In the genomic region with DNA sequence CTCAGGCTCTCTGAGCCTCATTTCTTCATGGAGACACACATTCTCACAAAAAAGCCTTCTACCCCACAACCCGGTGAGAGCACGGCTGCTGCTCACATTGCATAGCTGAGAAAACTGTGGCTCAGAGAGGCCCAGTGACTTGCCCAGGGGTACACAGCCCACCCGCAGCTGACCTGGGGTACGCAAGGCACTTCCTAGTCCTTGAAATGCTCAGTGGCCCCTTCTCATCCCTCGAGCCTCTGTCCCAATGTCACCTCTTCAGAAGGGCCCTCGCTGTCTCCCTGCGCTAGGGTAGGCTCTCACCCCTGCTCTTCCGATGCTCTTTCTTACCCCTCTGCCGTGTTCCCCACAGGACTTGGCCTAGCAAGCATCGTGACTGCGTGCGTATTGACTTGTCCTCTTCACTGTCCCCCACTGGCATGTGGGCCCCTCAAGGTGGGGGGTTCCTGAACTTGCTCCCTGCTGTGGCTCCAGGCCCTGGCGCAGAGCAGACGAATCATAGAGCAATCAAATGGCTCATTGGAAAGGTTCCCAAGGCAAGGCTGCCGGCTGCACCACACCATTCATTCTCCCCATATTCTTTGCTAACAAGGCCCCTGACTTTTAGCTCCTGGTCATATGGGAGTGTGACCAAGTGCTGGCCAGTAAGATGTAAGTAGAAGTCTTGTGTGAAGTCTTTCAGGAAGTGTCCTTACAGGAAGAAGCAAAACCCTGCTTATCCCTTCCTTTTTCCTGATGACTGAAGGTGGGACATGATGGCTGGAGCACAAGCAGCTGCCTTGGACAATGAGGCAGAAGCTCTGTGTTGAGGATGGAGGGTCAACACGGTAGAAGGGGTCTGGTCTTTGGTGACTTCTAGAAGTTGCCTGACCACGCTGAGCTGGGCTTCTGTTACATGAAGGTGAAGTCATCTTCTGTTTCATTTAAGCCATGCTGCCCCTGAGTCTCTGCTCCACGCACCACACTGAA, we compare ENCODE assay signal across 16 cellular contexts. TPM values are rescaled to one million over a fixed set of nuclear protein-coding genes. Genes with fewer than 3 reads are reported as not detected.
DNase-seq lines count a peak whose midpoint lies in the region; ATAC-seq and TF ChIP-seq lines count a peak whose summit lies in the region.
"Had no signal": no experiment of that assay in that cellular context is flagged by ENCODE, and none has a peak within 500 bp of the region (broad histone marks: within the 10 kb centered on the region; RNA-seq: fewer than 3 reads in every experiment).

No MANE protein-coding gene starts in this region.

- DNase-seq in chondrocyte (ENCODE audit: low spot score) (peak; percentile 68), thoracic aorta (ENCODE audit: low spot score) (no peak), mammary epithelial cell (no peak), hippocampal formation (lab: John Stamatoyannopoulos, UW) (no peak)
- DNase-seq in naive thymus-derived CD4-positive, alpha-beta T cell: no peak
- DNase-seq: DMS79 treated with DMSO at 0.1 percent for 48 hours, NCI-H2107, T-helper 9 cell had no signal

- H3K9me3 ChIP-seq in OCI-LY1 (ENCODE audit: low read length) (peaks cover 3% of the 10 kb centered on the region; the same call in 1 of the 2 replicates), mucosa of rectum (ENCODE audit: control insufficient read depth in 2 of 2, low read length in 2 of 2) (no peaks in the 10 kb centered on the region), thoracic aorta (no peaks in the 10 kb centered on the region), mammary epithelial cell (replicated peaks; ENCODE audit: insufficient read depth, low read length) (peaks cover 3% of the 10 kb centered on the region)
- H3K9me3 ChIP-seq in naive thymus-derived CD4-positive, alpha-beta T cell (ENCODE audit: control insufficient read depth in 2 of 3, low read length in 3 of 3): peaks cover 0 to 9% (median 0%) of the 10 kb centered on the region in 3 experiments
- H3K9me3 ChIP-seq: suprapubic skin had no signal

- H3K27ac ChIP-seq in OCI-LY1 (ENCODE audit: low read depth, low read length, poor library complexity, severe bottlenecking) (no peak overlapping the region), mucosa of rectum (ENCODE audit: low read depth in 2 of 2, low read length in 2 of 2) (peak overlapping the region; percentile 11 to 49), thoracic aorta (peak overlapping the region; percentile 75 to 78), mammary epithelial cell (ENCODE audit: insufficient read depth, low read depth, low read length) (no peak overlapping the region)
- no peak overlapping the region for H3K27ac ChIP-seq in naive thymus-derived CD4-positive, alpha-beta T cell (ENCODE audit: low read depth, low read length)
- H3K27ac ChIP-seq: BLaER1, suprapubic skin had no signal

- no TSS peak for BruUV-seq in mammary epithelial cell (replicated peaks; lab: Mats Ljungman, UMichigan)

- H3K4me1 ChIP-seq in OCI-LY1 (ENCODE audit: insufficient read depth, low read length, severe bottlenecking): no peaks in the 10 kb centered on the region
- peaks cover 22 to 26% of the 10 kb centered on the region in 2 donors for H3K4me1 ChIP-seq in mucosa of rectum (ENCODE audit: control insufficient read depth in 2 of 2, insufficient read depth in 2 of 2, low read length in 2 of 2)
- peaks cover 4 to 30% of the 10 kb centered on the region in 2 donors for H3K4me1 ChIP-seq in thoracic aorta (ENCODE audit: control insufficient read depth in 1 of 2, low read depth in 2 of 2)
- no peaks in the 10 kb centered on the region for H3K4me1 ChIP-seq in naive thymus-derived CD4-positive, alpha-beta T cell (ENCODE audit: control insufficient read depth in 2 of 2, insufficient read depth in 2 of 2, low read length in 2 of 2)
- H3K4me1 ChIP-seq in mammary epithelial cell (ENCODE audit: insufficient read depth, low read length): no peaks in the 10 kb centered on the region
- H3K4me1 ChIP-seq: BLaER1 had no signal

- H3F3A ChIP-seq in OCI-LY1 (ENCODE audit: insufficient read depth, low read length): no peaks in the 10 kb centered on the region

- H3K4me1 Mint-ChIP-seq in chondrocyte (ENCODE audit: low read depth): peaks cover 19% of the 10 kb centered on the region
- peaks cover 0 to 5% (median 0%) of the 10 kb centered on the region in 7 donors for H3K4me1 Mint-ChIP-seq in naive thymus-derived CD4-positive, alpha-beta T cell
- no peaks in the 10 kb centered on the region for H3K4me1 Mint-ChIP-seq in activated T-helper 17 cell treated with anti-CD3 and anti-CD28 coated beads, Interleukin-2, amount 50 U/mL, for 72 hours

- in situ Hi-C loops in mammary epithelial cell (cut with MboI; ENCODE audit: low sequenced_read_pairs in 2 of 2): no loop called here

- peaks cover 17% of the 10 kb centered on the region for H3K27me3 Mint-ChIP-seq in chondrocyte (ENCODE audit: low read depth)
- H3K27me3 Mint-ChIP-seq in naive thymus-derived CD4-positive, alpha-beta T cell: peaks cover 38 to 68% (median 61%) of the 10 kb centered on the region in 5 donors
- H3K27me3 Mint-ChIP-seq in activated T-helper 17 cell treated with anti-CD3 and anti-CD28 coated beads, Interleukin-2, amount 50 U/mL, for 72 hours: peaks cover 56% of the 10 kb centered on the region

- no peak overlapping the region for H3K4me3 ChIP-seq in OCI-LY1 (ENCODE audit: low read depth, low read length, poor library complexity, severe bottlenecking)
- no peak overlapping the region for H3K4me3 ChIP-seq in mucosa of rectum (ENCODE audit: low read length in 2 of 2)
- peak overlapping the region; percentile 51 for H3K4me3 ChIP-seq in thoracic aorta
- H3K4me3 ChIP-seq in naive thymus-derived CD4-positive, alpha-beta T cell (ENCODE audit: low read length): no peak overlapping the region
- no peak overlapping the region for H3K4me3 ChIP-seq in mammary epithelial cell (replicated peaks in 1 of 3; ENCODE audit: insufficient read depth in 1 of 3, low read depth in 2 of 3, low read length in 3 of 3)
- H3K4me3 ChIP-seq: BLaER1 had no signal

- dilution Hi-C loops in mammary epithelial cell (cut with HindIII; ENCODE audit: low sequenced_read_pairs): no loop called here

- H3K4me2 ChIP-seq in OCI-LY1 (ENCODE audit: low read length) (no peak overlapping the region), mammary epithelial cell (ENCODE audit: insufficient read depth, low read depth, low read length) (no peak overlapping the region)
- H3K4me2 ChIP-seq: BLaER1 had no signal

- no peaks in the 10 kb centered on the region for H3K9me2 ChIP-seq in OCI-LY1 (ENCODE audit: low read depth, low read length)

- whole genome bisulfite sequencing in mammary epithelial cell (ENCODE audit: low coverage, missing lambda C conversion rate): 71% methylated on average over 14 of the region's 18 CpGs

- peak overlapping the region; percentile 83 for H3K27ac Mint-ChIP-seq in chondrocyte (ENCODE audit: unreplicated experiment)
- H3K27ac Mint-ChIP-seq in naive thymus-derived CD4-positive, alpha-beta T cell: no peak overlapping the region
- no peak overlapping the region for H3K27ac Mint-ChIP-seq in activated T-helper 17 cell treated with anti-CD3 and anti-CD28 coated beads, Interleukin-2, amount 50 U/mL, for 72 hours

- H2AFZ ChIP-seq in OCI-LY1 (ENCODE audit: low read length): no peak overlapping the region
- H2AFZ ChIP-seq in mammary epithelial cell (ENCODE audit: low read depth, low read length): no peak overlapping the region

- H3K79me2 ChIP-seq in OCI-LY1 (ENCODE audit: insufficient read depth, low read length): no peaks in the 10 kb centered on the region
- H3K79me2 ChIP-seq in mammary epithelial cell (ENCODE audit: insufficient read depth, low read length): no peaks in the 10 kb centered on the region

- TF ChIP-seq CTCF in OCI-LY1 (IDR thresholded peaks at IDR 0.05; ENCODE audit: low read length) (0 out of 2 replicates have a peak, but pooled peaks have one; percentile 2), chondrocyte (IDR thresholded peaks at IDR 0.05) (peak; percentile 29), thoracic aorta (IDR thresholded peaks at IDR 0.05) (no peak), mammary epithelial cell (conservative IDR thresholded peaks at IDR 0.05 in 1 of 2, IDR thresholded peaks at IDR 0.05 in 1 of 2; ENCODE audit: extremely low read depth in 1 of 2, insufficient read depth in 1 of 2, low read depth in 1 of 2, low read length in 2 of 2) (no peak)

- H3K4me3 Mint-ChIP-seq in chondrocyte (ENCODE audit: unreplicated experiment): no peak overlapping the region
- H3K4me3 Mint-ChIP-seq in naive thymus-derived CD4-positive, alpha-beta T cell: no peak overlapping the region
- H3K4me3 Mint-ChIP-seq in activated T-helper 17 cell treated with anti-CD3 and anti-CD28 coated beads, Interleukin-2, amount 50 U/mL, for 72 hours: no peak overlapping the region
- H3K4me3 Mint-ChIP-seq: neural crest cell had no signal

- peaks cover 2% of the 10 kb centered on the region for H3K9me3 Mint-ChIP-seq in chondrocyte (ENCODE audit: low read depth)
- peaks cover 0 to 13% (median 3%) of the 10 kb centered on the region in 11 donors for H3K9me3 Mint-ChIP-seq in naive thymus-derived CD4-positive, alpha-beta T cell
- H3K9me3 Mint-ChIP-seq in activated T-helper 17 cell treated with anti-CD3 and anti-CD28 coated beads, Interleukin-2, amount 50 U/mL, for 72 hours: no peaks in the 10 kb centered on the region
- H3K9me3 Mint-ChIP-seq: neural crest cell had no signal

- POLR2A ChIA-PET in naive thymus-derived CD4-positive, alpha-beta T cell (lab: Charles Lee): no interaction called here

- no peak overlapping the region for H3K9ac ChIP-seq in OCI-LY1 (ENCODE audit: low read length)
- no peak overlapping the region for H3K9ac ChIP-seq in mucosa of rectum (ENCODE audit: low read depth in 1 of 2, low read length in 2 of 2)
- no peak overlapping the region for H3K9ac ChIP-seq in mammary epithelial cell (ENCODE audit: insufficient read depth, low read length)
- H3K9ac ChIP-seq: BLaER1 had no signal

- H4K20me1 ChIP-seq in OCI-LY1 (ENCODE audit: insufficient read depth, low read length) (no peaks in the 10 kb centered on the region), mammary epithelial cell (ENCODE audit: insufficient read depth, low read length) (no peaks in the 10 kb centered on the region)
- H4K20me1 ChIP-seq: BLaER1 had no signal

- no peaks in the 10 kb centered on the region for H3K36me3 Mint-ChIP-seq in chondrocyte (ENCODE audit: low read depth)
- H3K36me3 Mint-ChIP-seq in naive thymus-derived CD4-positive, alpha-beta T cell: no peaks in the 10 kb centered on the region
- H3K36me3 Mint-ChIP-seq in activated T-helper 17 cell treated with anti-CD3 and anti-CD28 coated beads, Interleukin-2, amount 50 U/mL, for 72 hours (ENCODE audit: low read depth): no peaks in the 10 kb centered on the region

- peaks cover 22% of the 10 kb centered on the region; the same call in 1 of the 2 replicates for H3K27me3 ChIP-seq in OCI-LY1 (ENCODE audit: insufficient read depth, low read length)
- H3K27me3 ChIP-seq in mucosa of rectum (ENCODE audit: control insufficient read depth in 2 of 2, insufficient read depth in 2 of 2, low read length in 2 of 2): peaks cover 0 to 3% of the 10 kb centered on the region in 2 donors
- H3K27me3 ChIP-seq in thoracic aorta (replicated peaks; ENCODE audit: insufficient read depth): no peaks in the 10 kb centered on the region
- H3K27me3 ChIP-seq in naive thymus-derived CD4-positive, alpha-beta T cell (ENCODE audit: control insufficient read depth in 2 of 2, insufficient read depth in 2 of 2, low read length in 2 of 2): no peaks in the 10 kb centered on the region
- H3K27me3 ChIP-seq in mammary epithelial cell (ENCODE audit: insufficient read depth, low read length): peaks cover 14% of the 10 kb centered on the region

- CTCF ChIA-PET in naive thymus-derived CD4-positive, alpha-beta T cell (lab: Charles Lee): interaction anchor here (0.6 to 3.3 kb wide), 2 partner anchors 13 to 419 kb away, joined by 4 to 13 read pairs; no protein-coding TSS in a partner anchor
- CTCF ChIA-PET in mammary epithelial cell (lab: Charles Lee; ENCODE audit: low non-redundant PET): no interaction called here

- no peak for ATAC-seq in thoracic aorta (ENCODE audit: insufficient number of reproducible peaks, low FRiP score, low read depth)
- ATAC-seq in naive thymus-derived CD4-positive, alpha-beta T cell: no peak
- no peak for ATAC-seq in activated T-helper 17 cell treated with anti-CD3 and anti-CD28 coated beads, Interleukin-2, amount 50 U/mL, for 72 hours (replicated peaks)
- ATAC-seq: Right ventricle myocardium inferior had no signal

- intact Hi-C loops in naive thymus-derived CD4-positive, alpha-beta T cell (cut with micrococcal nuclease): no loop called here
- intact Hi-C loops in mammary epithelial cell (cut with micrococcal nuclease): no loop called here

- no peaks in the 10 kb centered on the region for H3K36me3 ChIP-seq in OCI-LY1 (ENCODE audit: insufficient read depth, low read length)
- H3K36me3 ChIP-seq in mucosa of rectum (ENCODE audit: control insufficient read depth in 2 of 2, insufficient read depth in 2 of 2, low read length in 2 of 2): no peaks in the 10 kb centered on the region
- H3K36me3 ChIP-seq in thoracic aorta: no peaks in the 10 kb centered on the region
- H3K36me3 ChIP-seq in naive thymus-derived CD4-positive, alpha-beta T cell (ENCODE audit: control insufficient read depth in 2 of 3, insufficient read depth in 3 of 3, low read length in 3 of 3): no peaks in the 10 kb centered on the region
- H3K36me3 ChIP-seq in mammary epithelial cell (ENCODE audit: insufficient read depth, low read length): no peaks in the 10 kb centered on the region
- H3K36me3 ChIP-seq: BLaER1, suprapubic skin had no signal

RNA-seq across cellular contexts. Expression of gene PCK1, which starts 22.7 kb away (rescaled TPM):
- total RNA-seq in chondrocyte (not detected in 3 replicates), thoracic aorta (1 to 10 TPM in 1 of 2 donors, under 1 TPM in 1; 0.56 to 4.2 TPM), mammary epithelial cell (not detected)
- total RNA-seq in naive thymus-derived CD4-positive, alpha-beta T cell: not detected
- not detected for polyA plus RNA-seq in naive thymus-derived CD4-positive, alpha-beta T cell
- polyA plus RNA-seq in mammary epithelial cell: not detected
- not detected for polyA minus RNA-seq in mammary epithelial cell
- not detected for total RNA-seq in activated T-helper 17 cell treated with anti-CD3 and anti-CD28 coated beads, Interleukin-2, amount 50 U/mL, for 72 hours
- total RNA-seq: neural crest cell had no signal
- polyA plus RNA-seq: keratinocyte had no signal

RNA-seq across cellular contexts. Expression of gene ZBP1, which starts 36.7 kb away (rescaled TPM):
- not detected in 3 replicates for total RNA-seq in chondrocyte
- 1 to 10 TPM; 4.1 to 6.1 TPM for total RNA-seq in thoracic aorta
- 10 to 100 TPM in 4 of 5 experiments, 1 to 10 TPM in 1; 9.4 to 27.9 (median 14.2) TPM for total RNA-seq in naive thymus-derived CD4-positive, alpha-beta T cell
- 1 to 10 TPM; 5.9 to 7.2 TPM for polyA plus RNA-seq in naive thymus-derived CD4-positive, alpha-beta T cell
- total RNA-seq in mammary epithelial cell: not detected
- not detected for polyA plus RNA-seq in mammary epithelial cell
- not detected for polyA minus RNA-seq in mammary epithelial cell
- total RNA-seq in activated T-helper 17 cell treated with anti-CD3 and anti-CD28 coated beads, Interleukin-2, amount 50 U/mL, for 72 hours: 1 to 10 TPM; 1.0 to 1.7 TPM
- total RNA-seq: neural crest cell had no signal

RNA-seq across cellular contexts. Expression of gene CTCFL, which starts 58.6 kb away (rescaled TPM):
- total RNA-seq in chondrocyte: not detected in 3 replicates
- not detected for total RNA-seq in thoracic aorta
- total RNA-seq in naive thymus-derived CD4-positive, alpha-beta T cell: not detected
- not detected for polyA plus RNA-seq in naive thymus-derived CD4-positive, alpha-beta T cell
- total RNA-seq in mammary epithelial cell: not detected
- not detected for polyA plus RNA-seq in mammary epithelial cell
- polyA minus RNA-seq in mammary epithelial cell: not detected
- not detected for total RNA-seq in activated T-helper 17 cell treated with anti-CD3 and anti-CD28 coated beads, Interleukin-2, amount 50 U/mL, for 72 hours
- total RNA-seq: Right ventricle myocardium inferior, suprapubic skin had no signal
- polyA plus RNA-seq: keratinocyte had no signal

Comparison
In these comparisons a context has a peak if more than half of its experiments do, and no peak if none do; other contexts are left out.
1. H3K27ac ChIP-seq: peak in mucosa of rectum (2 of 2) and thoracic aorta (2 of 2); none in OCI-LY1 (single experiment), naive thymus-derived CD4-positive, alpha-beta T cell (single experiment) and mammary epithelial cell (single experiment).
2. CTCF ChIP-seq: peak in OCI-LY1 (single experiment) and chondrocyte (single experiment); none in thoracic aorta (single experiment) and mammary epithelial cell (0 of 2).